20 cellular contexts compared by ENCODE assay signal in genomic region chr10:61921143-61921542, GRCh38. TPM values are rescaled to one million over a fixed set of nuclear protein-coding genes. Genes with fewer than 3 reads are reported as not detected.
DNase-seq lines count a peak whose midpoint lies in the region; ATAC-seq and TF ChIP-seq lines count a peak whose summit lies in the region.
"Had no signal": no experiment of that assay in that cellular context is flagged by ENCODE, and none has a peak within 500 bp of the region (broad histone marks: within the 10 kb centered on the region; RNA-seq: fewer than 3 reads in every experiment).

No MANE protein-coding gene starts in this region.

- 88 to 96% (median 93%) methylated on average over 2 of the region's 2 CpGs for WGBS in heart left ventricle, 4 donors

- peak in 3 of 4 donors; percentile 41 to 68 (median 45) for ATAC-seq in heart left ventricle
- ATAC-seq in HG02759 (IDR thresholded peaks at IDR 0.05; ENCODE audit: unreplicated experiment): peak; percentile 74
- no peak for ATAC-seq in lower lobe of right lung
- ATAC-seq: A549; esophagus mucosa; HepG2; stimulated activated naive CD8-positive, alpha-beta T cell treated with anti-CD3 and anti-CD28 coated beads, Interleukin-15, amount 100 ng/mL, for 72 hours had no signal

- peaks cover 0 to 12% (median 0%) of the 10 kb centered on the region in 12 donors for H3K9me3 ChIP-seq in heart left ventricle
- H3K9me3 ChIP-seq in right atrium auricular region: peaks cover 0 to 6% of the 10 kb centered on the region in 2 donors
- H3K9me3 ChIP-seq in osteoblast (ENCODE audit: low read depth, low read length): no peaks in the 10 kb centered on the region
- H3K9me3 ChIP-seq in lower lobe of right lung: peaks cover 9% of the 10 kb centered on the region
- H3K9me3 ChIP-seq: A549 had no signal

- no peak for TF ChIP-seq CTCF in heart left ventricle (IDR thresholded peaks at IDR 0.05)
- TF ChIP-seq CTCF in right atrium auricular region (IDR thresholded peaks at IDR 0.05): no peak
- no peak for TF ChIP-seq CTCF in osteoblast (IDR thresholded peaks at IDR 0.05; ENCODE audit: extremely low read depth, low read depth, low read length)
- no peak for TF ChIP-seq CTCF in lower lobe of right lung (IDR thresholded peaks at IDR 0.05)

- H2AFZ ChIP-seq in osteoblast (ENCODE audit: low read length): no peak overlapping the region

- H4K20me1 ChIP-seq in osteoblast (ENCODE audit: insufficient read depth, low read length): peaks cover 56% of the 10 kb centered on the region

- H3K4me1 ChIP-seq in heart left ventricle: peaks cover 0 to 9% (median 0%) of the 10 kb centered on the region in 12 donors
- H3K4me1 ChIP-seq in right atrium auricular region: no peaks in the 10 kb centered on the region
- peaks cover 19% of the 10 kb centered on the region for H3K4me1 ChIP-seq in osteoblast (ENCODE audit: insufficient read depth, low read length)
- no peaks in the 10 kb centered on the region for H3K4me1 ChIP-seq in lower lobe of right lung

- H3K9me3 Mint-ChIP-seq in IgD-negative memory B cell: peaks cover 0 to 4% (median 2%) of the 10 kb centered on the region in 3 donors
- H3K9me3 Mint-ChIP-seq: activated naive CD4-positive, alpha-beta T cell treated with anti-CD3 and anti-CD28 coated beads, Interleukin-2, amount 50 U/mL, for 24 hours had no signal

- H3K36me3 ChIP-seq in heart left ventricle (no peaks in the 10 kb centered on the region), right atrium auricular region (no peaks in the 10 kb centered on the region), osteoblast (ENCODE audit: insufficient read depth, low read length) (peaks cover 5% of the 10 kb centered on the region), lower lobe of right lung (no peaks in the 10 kb centered on the region)

- H3K27ac ChIP-seq in heart left ventricle (no peak overlapping the region), right atrium auricular region (no peak overlapping the region), osteoblast (ENCODE audit: low read depth, low read length) (no peak overlapping the region), lower lobe of right lung (no peak overlapping the region)
- H3K27ac ChIP-seq: A549 had no signal

- peaks cover 30% of the 10 kb centered on the region for H3K36me3 Mint-ChIP-seq in IgD-negative memory B cell

- H3K27ac Mint-ChIP-seq in IgD-negative memory B cell: peak overlapping the region in 2 of 3 donors; percentile 50 to 92
- H3K27ac Mint-ChIP-seq: nephron progenitor cell had no signal

- no peak for TF ChIP-seq POLR2A in heart left ventricle (IDR thresholded peaks at IDR 0.05)

- H3K27me3 ChIP-seq in heart left ventricle (no peaks in the 10 kb centered on the region), right atrium auricular region (no peaks in the 10 kb centered on the region), osteoblast (ENCODE audit: insufficient read depth, low read length) (no peaks in the 10 kb centered on the region), lower lobe of right lung (ENCODE audit: low read depth) (no peaks in the 10 kb centered on the region)

- intact Hi-C loops in heart left ventricle (cut with DNase I) (no loop called here), lower lobe of right lung (cut with DNase I) (no loop called here)

- no peak overlapping the region for H3K4me2 ChIP-seq in osteoblast (ENCODE audit: insufficient read depth, low read length)
- H3K4me2 ChIP-seq: A549 had no signal

- no peaks in the 10 kb centered on the region for H3K27me3 Mint-ChIP-seq in IgD-negative memory B cell
- H3K27me3 Mint-ChIP-seq: activated naive CD4-positive, alpha-beta T cell treated with anti-CD3 and anti-CD28 coated beads, Interleukin-2, amount 50 U/mL, for 24 hours; stimulated activated naive CD8-positive, alpha-beta T cell treated with anti-CD3 and anti-CD28 coated beads, Interleukin-15, amount 100 ng/mL, for 72 hours had no signal

- H3K4me1 Mint-ChIP-seq in IgD-negative memory B cell: peaks cover 39 to 67% (median 58%) of the 10 kb centered on the region in 3 donors
- H3K4me1 Mint-ChIP-seq: nephron progenitor cell had no signal

- H3K4me3 Mint-ChIP-seq in IgD-negative memory B cell: peak overlapping the region in 1 of 4 donors; percentile 47
- H3K4me3 Mint-ChIP-seq: activated naive CD4-positive, alpha-beta T cell treated with anti-CD3 and anti-CD28 coated beads, Interleukin-2, amount 50 U/mL, for 24 hours; nephron progenitor cell; stimulated activated naive CD8-positive, alpha-beta T cell treated with anti-CD3 and anti-CD28 coated beads, Interleukin-15, amount 100 ng/mL, for 72 hours had no signal

- H3K4me3 ChIP-seq in heart left ventricle (no peak overlapping the region), right atrium auricular region (no peak overlapping the region), osteoblast (ENCODE audit: insufficient read depth, low read length) (no peak overlapping the region), lower lobe of right lung (no peak overlapping the region)
- H3K4me3 ChIP-seq: A549 had no signal

- H3K79me2 ChIP-seq in osteoblast (ENCODE audit: insufficient read depth, low read length): peaks cover 69% of the 10 kb centered on the region

- DNase-seq in heart left ventricle (no peak), right atrium auricular region (ENCODE audit: low spot score) (no peak), osteoblast (ENCODE audit: insufficient read length, low spot score, missing footprints) (no peak), iPS-NIHi7 (ENCODE audit: extremely low spot score) (no peak), GM03348 (ENCODE audit: low spot score) (no peak), lower lobe of right lung (no peak)
- DNase-seq: activated CD4-positive, alpha-beta T cell treated with anti-CD3 and anti-CD28 coated beads for 48 hours; activated T-cell treated with anti-CD3 and anti-CD28 coated beads for 4 hours; MM.1S; NCI-H187 treated with DMSO at 0.1 percent for 48 hours; NCI-H524; nephron progenitor cell; SHP77 treated with DMSO at 0.1 percent for 48 hours; stimulated activated naive CD8-positive, alpha-beta T cell treated with anti-CD3 and anti-CD28 coated beads, Interleukin-15, amount 100 ng/mL, for 72 hours had no signal

RNA-seq across cellular contexts. Expression of gene ARID5B, which starts 19.6 kb away (rescaled TPM):
- total RNA-seq in heart left ventricle (10 to 100 TPM; 11.2 to 45.5 (median 29.9) TPM), right atrium auricular region (10 to 100 TPM; 37.9 to 53.4 TPM), osteoblast (88.4 and 94.1 TPM in 2 replicates), lower lobe of right lung (29.8 TPM)
- polyA plus RNA-seq in heart left ventricle (10 to 100 TPM in 1 of 2 donors, 1 to 10 TPM in 1; 4.5 to 15.8 TPM), IgD-negative memory B cell (154 TPM)

Comparison
In these comparisons a context has a peak if more than half of its experiments do, and no peak if none do; other contexts are left out.
1. ATAC-seq: peak in heart left ventricle (3 of 4) and HG02759 (single experiment); none in lower lobe of right lung (0 of 2).